ENCODE assay signal across 15 cellular contexts in genomic region chr17:73123606-73124320, GRCh38. TPM values are rescaled to one million over a fixed set of nuclear protein-coding genes. Genes with fewer than 3 reads are reported as not detected.
DNase-seq lines count a peak whose midpoint lies in the region; ATAC-seq, FAIRE-seq and TF ChIP-seq lines count a peak whose summit lies in the region.
"Had no signal": no experiment of that assay in that cellular context is flagged by ENCODE, and none has a peak within 500 bp of the region (broad histone marks: within the 10 kb centered on the region; RNA-seq: fewer than 3 reads in every experiment).

No MANE protein-coding gene starts in this region.

- no peaks in the 10 kb centered on the region for H3K79me2 ChIP-seq in HepG2 (ENCODE audit: insufficient read depth, low read length)
- H3K79me2 ChIP-seq in mesendoderm (ENCODE audit: control insufficient read depth, insufficient read depth, low read length), result no peaks in the 10 kb centered on the region

- H2BK15ac ChIP-seq in IMR-90 (ENCODE audit: low read depth, low read length), result no peak overlapping the region
- no peak overlapping the region for H2BK15ac ChIP-seq in mesendoderm (replicated peaks; ENCODE audit: low read depth)

- H2AK5ac ChIP-seq in IMR-90 (ENCODE audit: low read depth, low read length) (no peak overlapping the region), mesendoderm (ENCODE audit: low read length) (peak overlapping the region; percentile 34)

- H3K79me1 ChIP-seq in IMR-90 (ENCODE audit: low read depth in 1 of 2, low read length in 2 of 2), result no peaks in the 10 kb centered on the region
- no peaks in the 10 kb centered on the region for H3K79me1 ChIP-seq in mesendoderm (ENCODE audit: low read length)

- H3K4me1 ChIP-seq in HepG2 (ENCODE audit: insufficient read depth, low read length) (peaks cover 30% of the 10 kb centered on the region), right lobe of liver (no peaks in the 10 kb centered on the region), IMR-90 (ENCODE audit: control insufficient read depth, insufficient read depth, low read length) (no peaks in the 10 kb centered on the region), mesendoderm (ENCODE audit: control insufficient read depth, low read depth, low read length) (no peaks in the 10 kb centered on the region)

- H3K9ac ChIP-seq in HepG2 (ENCODE audit: insufficient read depth, low read depth, low read length) (peak overlapping the region; percentile 38), IMR-90 (ENCODE audit: low read depth, low read length) (no peak overlapping the region), mesendoderm (ENCODE audit: low read length) (no peak overlapping the region)

- H3K27ac ChIP-seq in HepG2 (ENCODE audit: extremely low read length, insufficient read depth, low read length) (no peak overlapping the region), right lobe of liver (no peak overlapping the region), IMR-90 (ENCODE audit: insufficient read depth, low read length) (no peak overlapping the region), mesendoderm (ENCODE audit: low read depth, low read length) (no peak overlapping the region)
- H3K27ac ChIP-seq: C4-2B had no signal

- no peak for FAIRE-seq in HepG2 (lab: Jason Lieb, UNC)
- no peak for FAIRE-seq in frontal cortex (lab: Jason Lieb, UNC)
- FAIRE-seq: GM12878, GM18507, K562 had no signal

- H4K20me1 ChIP-seq in HepG2 (ENCODE audit: insufficient read depth, low read length) (no peaks in the 10 kb centered on the region), IMR-90 (ENCODE audit: insufficient read depth, low read length) (no peaks in the 10 kb centered on the region)

- H3K9me3 ChIP-seq in HepG2 (ENCODE audit: low read length), result no peaks in the 10 kb centered on the region
- H3K9me3 ChIP-seq in right lobe of liver, result no peaks in the 10 kb centered on the region
- no peaks in the 10 kb centered on the region for H3K9me3 ChIP-seq in IMR-90 (ENCODE audit: control insufficient read depth, insufficient read depth, low read length)

- H3K18ac ChIP-seq in IMR-90 (ENCODE audit: low read depth, low read length) (no peak overlapping the region), mesendoderm (ENCODE audit: low read length) (no peak overlapping the region)

- H3K4ac ChIP-seq in IMR-90 (ENCODE audit: low read depth, low read length) (no peak overlapping the region), mesendoderm (ENCODE audit: low read depth, low read length) (no peak overlapping the region)

- CTCF ChIA-PET in HepG2 (lab: Yijun Ruan, JAX; ENCODE audit: low intra/inter-chr PET ratio, low total read pairs) (no interaction called here), IMR-90 (lab: Yijun Ruan, JAX) (no interaction called here)

- TF ChIP-seq EP300 in HepG2 (IDR thresholded peaks at IDR 0.05; ENCODE audit: low read depth in 2 of 2, low read length in 2 of 2), result no peak
- TF ChIP-seq EP300 in HepG2 (CRISPR knock-in tag; IDR thresholded peaks at IDR 0.05; ENCODE audit: borderline replicate concordance), result no peak

- H3K14ac ChIP-seq in IMR-90 (replicated peaks; ENCODE audit: low read depth, low read length), result no peak overlapping the region

- H3K27me3 ChIP-seq in HepG2 (ENCODE audit: control insufficient read depth in 1 of 2, insufficient read depth in 2 of 2, low read length in 2 of 2) (no peaks in the 10 kb centered on the region; a peak in 2 of 5 replicates), right lobe of liver (no peaks in the 10 kb centered on the region), IMR-90 (ENCODE audit: control insufficient read depth, insufficient read depth, low read length) (no peaks in the 10 kb centered on the region; the same call in 1 of the 2 replicates), mesendoderm (ENCODE audit: insufficient read depth, low read length, poor library complexity) (no peaks in the 10 kb centered on the region)

- no peak for TF ChIP-seq POLR2A in HepG2 (IDR thresholded peaks at IDR 0.05; ENCODE audit: insufficient read depth in 1 of 2, low read depth in 2 of 2, low read length in 2 of 2)
- TF ChIP-seq POLR2A in right lobe of liver (IDR thresholded peaks at IDR 0.05), result no peak
- no peak for TF ChIP-seq POLR2A in IMR-90 (IDR thresholded peaks at IDR 0.05; ENCODE audit: low read depth, low read length)

- peak overlapping the region; percentile 88 for H3K4me2 ChIP-seq in HepG2 (ENCODE audit: low read depth, low read length)
- no peak overlapping the region for H3K4me2 ChIP-seq in IMR-90 (ENCODE audit: low read depth, low read length)
- no peak overlapping the region for H3K4me2 ChIP-seq in mesendoderm (ENCODE audit: low read length)

- H2BK5ac ChIP-seq in IMR-90 (ENCODE audit: low read depth, low read length, poor library complexity, severe bottlenecking), result no peak overlapping the region
- H2BK5ac ChIP-seq in mesendoderm (ENCODE audit: low read length), result no peak overlapping the region

- BruUV-seq in HepG2 (replicated peaks; lab: Mats Ljungman, UMichigan), result no TSS peak
- BruUV-seq in IMR-90 (replicated peaks; lab: Mats Ljungman, UMichigan), result no TSS peak

- dilution Hi-C loops in IMR-90 (cut with HindIII; ENCODE audit: low sequenced_read_pairs, unreplicated experiment), result no loop called here

- WGBS in HepG2 (ENCODE audit: low lambda C conversion rate), result 27% methylated on average over 7 of the region's 7 CpGs
- 79% methylated on average over 3 of the region's 7 CpGs for WGBS in right lobe of liver (ENCODE audit: insufficient coverage, low coverage, low lambda C conversion rate, missing lambda C conversion rate)
- WGBS in IMR-90 (ENCODE audit: extremely low coverage in 2 of 2, insufficient read length in 1 of 2), 2 experiments, result 91% methylated on average over 5 of the region's 7 CpGs; no CpG with 5 or more reads in 1 of the 2 experiments
- no CpG with 5 or more reads among the region's 7 CpGs for WGBS in mesendoderm (ENCODE audit: extremely low coverage, insufficient coverage, low lambda C conversion rate)

- H4K8ac ChIP-seq in IMR-90 (ENCODE audit: low read depth in 2 of 2, low read length in 2 of 2) (no peak overlapping the region), mesendoderm (ENCODE audit: low read depth, low read length) (no peak overlapping the region)

- ATAC-seq in HepG2, result peak; percentile 77
- ATAC-seq in right lobe of liver, result no peak
- ATAC-seq in IMR-90 (ENCODE audit: low read depth), result no peak
- no peak for ATAC-seq in GM19452 (IDR thresholded peaks at IDR 0.05; ENCODE audit: unreplicated experiment)
- ATAC-seq in left lobe of liver, result no peak
- ATAC-seq: GM12878, K562 had no signal

- H2AK9ac ChIP-seq in IMR-90 (replicated peaks; ENCODE audit: low read depth, low read length, poor library complexity), result peak overlapping the region; percentile 37

- intact Hi-C loops in HepG2 (cut with micrococcal nuclease; ENCODE audit: unreplicated experiment) (no loop called here), right lobe of liver (cut with DNase I) (no loop called here), IMR-90 (cut with micrococcal nuclease) (loop anchor here (2.0 kb wide), 1 partner anchor 27 kb away; no protein-coding TSS in a partner anchor)

- H4K5ac ChIP-seq in IMR-90 (ENCODE audit: low read depth, low read length), result no peak overlapping the region
- H4K5ac ChIP-seq in mesendoderm (ENCODE audit: low read length), result no peak overlapping the region

- H3K4me3 ChIP-seq in HepG2 (replicated peaks in 1 of 3; ENCODE audit: insufficient read depth in 1 of 3, low read depth in 2 of 3, low read length in 3 of 3) (peak overlapping the region in 2 of 3 experiments; percentile 13 to 53; a peak in 4 of 6 replicates), right lobe of liver (no peak overlapping the region), IMR-90 (ENCODE audit: insufficient read depth, low read depth, low read length) (no peak overlapping the region), mesendoderm (ENCODE audit: low read length) (no peak overlapping the region)
- H3K4me3 ChIP-seq: GM12878, K562 had no signal

- no peak overlapping the region for H3K56ac ChIP-seq in IMR-90 (ENCODE audit: extremely low read depth, insufficient read depth, low read length)
- no peak overlapping the region for H3K56ac ChIP-seq in mesendoderm (ENCODE audit: low read length)

- H2BK120ac ChIP-seq in IMR-90 (ENCODE audit: low read depth, low read length), result no peak overlapping the region
- H2BK120ac ChIP-seq in mesendoderm (ENCODE audit: low read depth, low read length), result no peak overlapping the region

- TF ChIP-seq CTCF in HepG2 (CRISPR knock-in tag; IDR thresholded peaks at IDR 0.05) (no peak), right lobe of liver (IDR thresholded peaks at IDR 0.05) (no peak), IMR-90 (conservative IDR thresholded peaks at IDR 0.05; ENCODE audit: low read depth, low read length) (no peak)

- TF ChIP-seq RAD21 in HepG2 (CRISPR knock-in tag; IDR thresholded peaks at IDR 0.05), result no peak
- no peak for TF ChIP-seq RAD21 in IMR-90 (IDR thresholded peaks at IDR 0.05; ENCODE audit: low read length)

- no peaks in the 10 kb centered on the region for H3K36me3 ChIP-seq in HepG2 (replicated peaks in 1 of 2; ENCODE audit: control insufficient read depth in 1 of 2, insufficient read depth in 2 of 2, low read length in 2 of 2)
- H3K36me3 ChIP-seq in right lobe of liver, result no peaks in the 10 kb centered on the region
- no peaks in the 10 kb centered on the region for H3K36me3 ChIP-seq in IMR-90 (ENCODE audit: control insufficient read depth, insufficient read depth, low read length)
- H3K36me3 ChIP-seq in mesendoderm (ENCODE audit: control insufficient read depth, insufficient read depth, low read length), result no peaks in the 10 kb centered on the region

- H2AFZ ChIP-seq in HepG2 (ENCODE audit: low read length), result peak overlapping the region; percentile 91
- no peak overlapping the region for H2AFZ ChIP-seq in IMR-90 (replicated peaks; ENCODE audit: low read length, poor library complexity)

- no peak for DNase-seq in HepG2 (ENCODE audit: low spot score)
- no peak for DNase-seq in right lobe of liver
- DNase-seq in IMR-90, result no peak
- DNase-seq in mesendoderm, result no peak
- no peak for DNase-seq in frontal cortex (ENCODE audit: low spot score in 2 of 2)
- DNase-seq in left lobe of liver (ENCODE audit: low spot score), result no peak
- DNase-seq: 8988T; CD4-positive, alpha-beta memory T cell; DMS79; HCEC 1CT had no signal

- POLR2A ChIA-PET in HepG2 (lab: Yijun Ruan, JAX), result interaction anchor here (1.2 kb wide), 1 partner anchor 33 kb away, joined by 3 read pairs; no protein-coding TSS in a partner anchor
- POLR2A ChIA-PET in IMR-90 (lab: Charles Lee; ENCODE audit: unreplicated experiment), result no interaction called here

- no peak overlapping the region for H4K91ac ChIP-seq in IMR-90 (ENCODE audit: insufficient read depth, low read depth, low read length)

- H2BK20ac ChIP-seq in IMR-90 (ENCODE audit: low read depth, low read length), result no peak overlapping the region

- in situ Hi-C loops in HepG2 (cut with HindIII; ENCODE audit: extremely low pct_ligation_motif_present, low pct_unique_long_range_greater_than_20kb), result no loop called here
- in situ Hi-C loops in IMR-90 (cut with MboI; ENCODE audit: low sequenced_read_pairs), result no loop called here

- no peaks in the 10 kb centered on the region for H3K9me1 ChIP-seq in IMR-90 (ENCODE audit: insufficient read depth, low read length)

- H3K23ac ChIP-seq in IMR-90 (ENCODE audit: low read depth, low read length), result no peak overlapping the region; the same call in 1 of the 2 replicates
- no peak overlapping the region for H3K23ac ChIP-seq in mesendoderm (ENCODE audit: low read length)

RNA-seq across cellular contexts. Expression of gene SLC39A11, which starts 31.3 kb away (rescaled TPM):
- total RNA-seq in HepG2 (2016; rRNA removed; fragmentation: Illumina TruSeq; extraction: Trizol), result 19.2 and 31.5 TPM in 2 replicates
- total RNA-seq in HepG2 (2016; cell fraction: cytosol; rRNA removed; fragmentation: Illumina TruSeq; extraction: Trizol; ENCODE audit: low read depth), result 4.1 and 5.7 TPM in 2 replicates
- 17.6 and 30.8 TPM in 2 replicates for total RNA-seq in HepG2 (2016; cell fraction: insoluble cytoplasmic fraction; rRNA removed; fragmentation: Illumina TruSeq; extraction: Trizol)
- 11.7 and 12.9 TPM in 2 replicates for total RNA-seq in HepG2 (2016; cell fraction: membrane; rRNA removed; fragmentation: Illumina TruSeq; extraction: Trizol)
- 44.0 and 45.4 TPM in 2 replicates for total RNA-seq in HepG2 (2016; cell fraction: nucleus; rRNA removed; fragmentation: Illumina TruSeq; extraction: Trizol)
- polyA plus RNA-seq in HepG2 (2011; rRNA removed), result 17.2 and 18.4 TPM in 2 replicates
- polyA plus RNA-seq in HepG2 (2011; cell fraction: cytosol; rRNA removed), result 16.2 and 18.4 TPM in 2 replicates
- 15.4 and 18.6 TPM in 2 replicates for polyA plus RNA-seq in HepG2 (2011; cell fraction: nucleus; rRNA removed)
- polyA plus RNA-seq in HepG2 (2012), result 17.7 and 24.6 TPM in 2 replicates
- polyA plus RNA-seq in HepG2 (2016; cell fraction: cytosol; fragmentation: Illumina TruSeq; extraction: Trizol; ENCODE audit: low read depth), result 2.6 and 3.2 TPM in 2 replicates
- 14.1 and 14.5 TPM in 2 replicates for polyA plus RNA-seq in HepG2 (2016; cell fraction: insoluble cytoplasmic fraction; fragmentation: Illumina TruSeq; extraction: Trizol; ENCODE audit: low read depth)
- polyA plus RNA-seq in HepG2 (2016; cell fraction: membrane; fragmentation: Illumina TruSeq; extraction: Trizol; ENCODE audit: low read depth), result 6.3 and 6.4 TPM in 2 replicates
- polyA plus RNA-seq in HepG2 (2016; cell fraction: nucleus; fragmentation: Illumina TruSeq; extraction: Trizol; ENCODE audit: insufficient read depth, low read depth), result 27.4 and 30.8 TPM in 2 replicates
- polyA minus RNA-seq in HepG2 (2011; rRNA and poly(A)+ RNA removed; ENCODE audit: low replicate concordance), result 37.9 and 99.2 TPM in 2 replicates
- polyA minus RNA-seq in HepG2 (2011; cell fraction: cytosol; rRNA and poly(A)+ RNA removed), result 19.3 and 20.3 TPM in 2 replicates
- polyA minus RNA-seq in HepG2 (2011; cell fraction: nucleus; rRNA and poly(A)+ RNA removed), result 52.5 and 61.2 TPM in 2 replicates
- 10 to 100 TPM; 25.4 to 49.6 (median 39.3) TPM for total RNA-seq in right lobe of liver
- total RNA-seq in IMR-90 (2012; rRNA removed), result 12.5 and 14.3 TPM in 2 replicates
- polyA plus RNA-seq in IMR-90 (2012; rRNA removed), result 8.6 and 8.8 TPM in 2 replicates
- 13.9 and 17.7 TPM in 2 replicates for polyA plus RNA-seq in IMR-90 (2012; cell fraction: cytosol; rRNA removed)
- polyA plus RNA-seq in IMR-90 (2012; cell fraction: nucleus; rRNA removed; ENCODE audit: low replicate concordance), result 5.1 and 6.1 TPM in 2 replicates
- 3.9 TPM for polyA plus RNA-seq in mesendoderm (2013, experiment 1 of 2)
- polyA plus RNA-seq in mesendoderm (2013, experiment 2 of 2), result 4.7 TPM
- 8.2 TPM for total RNA-seq in frontal cortex
- total RNA-seq in left lobe of liver, result 46.1 TPM

RNA-seq across cellular contexts. Expression of gene SSTR2, which starts 41.0 kb away (rescaled TPM):
- total RNA-seq in HepG2 (2016; rRNA removed; fragmentation: Illumina TruSeq; extraction: Trizol), result not detected in 2 replicates
- total RNA-seq in HepG2 (2016; cell fraction: cytosol; rRNA removed; fragmentation: Illumina TruSeq; extraction: Trizol; ENCODE audit: low read depth), result not detected in 2 replicates
- 0.04 TPM in 1 of 2 replicates, not detected in the other for total RNA-seq in HepG2 (2016; cell fraction: insoluble cytoplasmic fraction; rRNA removed; fragmentation: Illumina TruSeq; extraction: Trizol)
- 0.03 TPM in 1 of 2 replicates, not detected in the other for total RNA-seq in HepG2 (2016; cell fraction: membrane; rRNA removed; fragmentation: Illumina TruSeq; extraction: Trizol)
- not detected in 2 replicates for total RNA-seq in HepG2 (2016; cell fraction: nucleus; rRNA removed; fragmentation: Illumina TruSeq; extraction: Trizol)
- polyA plus RNA-seq in HepG2 (2011; rRNA removed), result 0.01 and 0.04 TPM in 2 replicates
- polyA plus RNA-seq in HepG2 (2011; cell fraction: cytosol; rRNA removed), result 0.05 TPM in 2 replicates
- 0.03 TPM in 2 replicates for polyA plus RNA-seq in HepG2 (2011; cell fraction: nucleus; rRNA removed)
- polyA plus RNA-seq in HepG2 (2012), result 0.03 and 0.21 TPM in 2 replicates
- 0.02 TPM in 1 of 2 replicates, not detected in the other for polyA plus RNA-seq in HepG2 (2016; cell fraction: cytosol; fragmentation: Illumina TruSeq; extraction: Trizol; ENCODE audit: low read depth)
- polyA plus RNA-seq in HepG2 (2016; cell fraction: insoluble cytoplasmic fraction; fragmentation: Illumina TruSeq; extraction: Trizol; ENCODE audit: low read depth), result not detected in 2 replicates
- 0.02 TPM in 1 of 2 replicates, not detected in the other for polyA plus RNA-seq in HepG2 (2016; cell fraction: membrane; fragmentation: Illumina TruSeq; extraction: Trizol; ENCODE audit: low read depth)
- not detected in 2 replicates for polyA plus RNA-seq in HepG2 (2016; cell fraction: nucleus; fragmentation: Illumina TruSeq; extraction: Trizol; ENCODE audit: insufficient read depth, low read depth)
- polyA minus RNA-seq in HepG2 (2011; rRNA and poly(A)+ RNA removed; ENCODE audit: low replicate concordance), result 0.07 and 0.14 TPM in 2 replicates
- not detected in 2 replicates for polyA minus RNA-seq in HepG2 (2011; cell fraction: cytosol; rRNA and poly(A)+ RNA removed)
- under 0.01 and 0.12 TPM in 2 replicates for polyA minus RNA-seq in HepG2 (2011; cell fraction: nucleus; rRNA and poly(A)+ RNA removed)
- 1 to 10 TPM in 1 of 6 experiments, under 1 TPM in 5; 0.12 to 1.2 (median 0.51) TPM for total RNA-seq in right lobe of liver
- total RNA-seq in IMR-90 (2012; rRNA removed), result not detected in 2 replicates
- under 0.01 TPM in 1 of 2 replicates, not detected in the other for polyA plus RNA-seq in IMR-90 (2012; rRNA removed)
- 0.02 TPM in 1 of 2 replicates, not detected in the other for polyA plus RNA-seq in IMR-90 (2012; cell fraction: cytosol; rRNA removed)
- 0.01 and 0.11 TPM in 2 replicates for polyA plus RNA-seq in IMR-90 (2012; cell fraction: nucleus; rRNA removed; ENCODE audit: low replicate concordance)
- polyA plus RNA-seq in mesendoderm (2013, experiment 1 of 2), result 0.38 TPM
- 0.35 TPM for polyA plus RNA-seq in mesendoderm (2013, experiment 2 of 2)
- total RNA-seq in frontal cortex, result 41.6 TPM
- 0.70 TPM for total RNA-seq in left lobe of liver
- total RNA-seq: CD4-positive, alpha-beta memory T cell; K562 had no signal
- polyA plus RNA-seq: CD4-positive, alpha-beta memory T cell had no signal

Comparison
In these comparisons a context has a peak if more than half of its experiments do, and no peak if none do; other contexts are left out.
1. H3K4me3 ChIP-seq: peak in HepG2 (2 of 3); none in right lobe of liver (0 of 3), IMR-90 (single experiment) and mesendoderm (single experiment).
2. RNA of gene SSTR2, which starts 41.0 kb away (total RNA-seq): 41.6 TPM in frontal cortex (single experiment); 0.70 TPM in left lobe of liver (single experiment), 0.12 to 1.2 TPM in right lobe of liver, 0.03 to 0.04 TPM in HepG2 and not detected in IMR-90; every median in the first group is over 10 times any median in the second.